Comparison of ENCODE assay signal across 10 cellular contexts in the genomic region with DNA sequence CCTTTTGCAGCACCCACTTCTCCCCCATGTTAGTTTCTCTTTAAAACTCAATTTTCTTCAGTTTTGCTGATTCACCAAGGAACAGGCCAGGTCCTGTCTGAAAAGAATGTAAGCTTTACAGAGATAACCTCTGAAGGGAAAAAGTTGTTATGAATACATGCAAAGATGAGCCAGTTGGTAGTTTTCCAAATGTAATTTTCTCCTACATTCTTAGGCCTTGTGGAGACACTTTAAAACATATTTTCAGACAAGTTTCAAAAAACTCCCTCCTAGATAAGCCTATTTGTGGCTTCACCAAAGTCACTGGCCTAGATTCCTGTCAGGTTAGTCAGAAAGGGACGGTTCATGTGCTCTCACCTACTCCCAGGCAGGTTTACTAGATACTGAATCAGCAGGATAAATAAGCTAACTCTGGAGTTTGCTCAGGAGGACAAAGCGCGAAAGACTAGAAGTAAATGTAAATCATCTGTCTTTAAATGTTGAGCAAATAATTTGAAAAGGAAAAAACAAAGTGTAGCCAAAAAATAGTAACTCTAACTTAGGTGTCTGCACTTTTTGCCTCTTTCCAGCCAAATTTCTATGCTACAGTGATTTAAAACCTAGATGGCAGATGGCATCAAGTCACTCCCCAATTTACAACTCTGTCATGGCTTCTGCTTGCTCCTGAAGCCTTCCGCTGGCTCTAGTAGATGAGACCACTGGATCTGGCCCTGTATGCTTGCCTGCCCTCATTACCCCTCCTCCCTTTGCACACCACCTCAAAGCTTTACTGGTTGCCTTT. TPM values are rescaled to one million over a fixed set of nuclear protein-coding genes. Genes with fewer than 3 reads are reported as not detected.
DNase-seq lines count a peak whose midpoint lies in the region; ATAC-seq and TF ChIP-seq lines count a peak whose summit lies in the region.
"Had no signal": no experiment of that assay in that cellular context is flagged by ENCODE, and none has a peak within 500 bp of the region (broad histone marks: within the 10 kb centered on the region; RNA-seq: fewer than 3 reads in every experiment).

No MANE protein-coding gene starts in this region.

- no peak for TF ChIP-seq EP300 in Ishikawa (IDR thresholded peaks at IDR 0.05; ENCODE audit: borderline replicate concordance)

- peaks cover 0 to 10% (median 0%) of the 10 kb centered on the region in 3 donors for H3K36me3 Mint-ChIP-seq in CD8-positive, alpha-beta memory T cell
- no peaks in the 10 kb centered on the region for H3K36me3 Mint-ChIP-seq in mesothelial cell of epicardium

- H3K4me1 Mint-ChIP-seq in CD8-positive, alpha-beta memory T cell = peaks cover 13 to 23% (median 23%) of the 10 kb centered on the region in 3 donors
- peaks cover 27% of the 10 kb centered on the region for H3K4me1 Mint-ChIP-seq in mesothelial cell of epicardium

- no peak overlapping the region for H3K4me3 ChIP-seq in CD8-positive, alpha-beta memory T cell (ENCODE audit: low read length)

- no peaks in the 10 kb centered on the region for H3K36me3 ChIP-seq in CD8-positive, alpha-beta memory T cell (ENCODE audit: insufficient read depth, low read length)

- ATAC-seq in GM19328 (IDR thresholded peaks at IDR 0.05; ENCODE audit: unreplicated experiment) = no peak

- H3K4me3 Mint-ChIP-seq in CD8-positive, alpha-beta memory T cell = peak overlapping the region in 1 of 7 donors; percentile 60
- H3K4me3 Mint-ChIP-seq in mesothelial cell of epicardium = no peak overlapping the region

- no peak for DNase-seq in CD8-positive, alpha-beta memory T cell
- DNase-seq in cerebellar cortex (ENCODE audit: low spot score) = peak; percentile 22
- no peak for DNase-seq in mesothelial cell of epicardium (ENCODE audit: low spot score in 2 of 2, unreplicated experiment in 2 of 2)
- no peak for DNase-seq in NAMALWA (ENCODE audit: low spot score)
- no peak for DNase-seq in stimulated activated CD4-positive, alpha-beta T cell treated with anti-CD3 and anti-CD28 coated beads, Interleukin-2, amount 100 ng/mL, for 24 hours
- no peak for DNase-seq in NCI-H2171 (lab: John Stamatoyannopoulos, UW)
- DNase-seq: activated naive CD4-positive, alpha-beta T cell treated with anti-CD3 and anti-CD28 coated beads, Interleukin-2, amount 50 U/mL, for 16 hours; KG1 had no signal

- CTCF ChIA-PET in CD8-positive, alpha-beta memory T cell (lab: Charles Lee) = no interaction called here

- no peaks in the 10 kb centered on the region for H3K27me3 ChIP-seq in CD8-positive, alpha-beta memory T cell (ENCODE audit: insufficient read depth, low read length, poor library complexity, severe bottlenecking)

- POLR2A ChIA-PET in CD8-positive, alpha-beta memory T cell (lab: Charles Lee) = no interaction called here

- peak overlapping the region in 2 of 8 donors; percentile 5 to 73 for H3K27ac Mint-ChIP-seq in CD8-positive, alpha-beta memory T cell
- peak overlapping the region; percentile 96 for H3K27ac Mint-ChIP-seq in mesothelial cell of epicardium

- peaks cover 17% of the 10 kb centered on the region for H3K4me1 ChIP-seq in CD8-positive, alpha-beta memory T cell (ENCODE audit: insufficient read depth, low read length)

- H3K27ac ChIP-seq in CD8-positive, alpha-beta memory T cell (ENCODE audit: low read depth, low read length) = peak overlapping the region; percentile 82

- no peaks in the 10 kb centered on the region for H3K9me3 Mint-ChIP-seq in CD8-positive, alpha-beta memory T cell
- no peaks in the 10 kb centered on the region for H3K9me3 Mint-ChIP-seq in mesothelial cell of epicardium

- no peak for TF ChIP-seq CTCF in mesothelial cell of epicardium (IDR thresholded peaks at IDR 0.05; ENCODE audit: unreplicated experiment)

- TF ChIP-seq RAD21 in Ishikawa (IDR thresholded peaks at IDR 0.05; ENCODE audit: low read depth) = no peak

- no peaks in the 10 kb centered on the region for H3K27me3 Mint-ChIP-seq in CD8-positive, alpha-beta memory T cell
- H3K27me3 Mint-ChIP-seq in mesothelial cell of epicardium (ENCODE audit: low read depth) = no peaks in the 10 kb centered on the region

- H3K9me3 ChIP-seq in CD8-positive, alpha-beta memory T cell (ENCODE audit: low read length) = no peaks in the 10 kb centered on the region

TF ChIP-seq in Ishikawa, 13 proteins besides CTCF, POLR2A, EP300 and RAD21:
- no peak for TF ChIP-seq USF1 (IDR thresholded peaks at IDR 0.05)
- no peak for TF ChIP-seq EGR1 (IDR thresholded peaks at IDR 0.05)
- TF ChIP-seq, protein P1, sequence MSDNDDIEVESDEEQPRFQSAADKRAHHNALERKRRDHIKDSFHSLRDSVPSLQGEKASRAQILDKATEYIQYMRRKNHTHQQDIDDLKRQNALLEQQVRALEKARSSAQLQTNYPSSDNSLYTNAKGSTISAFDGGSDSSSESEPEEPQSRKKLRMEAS (IDR thresholded peaks at IDR 0.05) = 0 out of 2 replicates have a peak, but pooled peaks have one; percentile 14
- peak; percentile 67 for TF ChIP-seq TEAD4 (IDR thresholded peaks at IDR 0.05)
- 0 out of 2 replicates have a peak, but pooled peaks have one; percentile 10 for TF ChIP-seq NFIC (IDR thresholded peaks at IDR 0.05)

RNA-seq across cellular contexts. Expression of gene ATP6V1E1, which starts 4.9 kb away (rescaled TPM):
- total RNA-seq in CD8-positive, alpha-beta memory T cell = 10 to 100 TPM; 96.0 to 97.6 TPM
- polyA plus RNA-seq in CD8-positive, alpha-beta memory T cell = 119 TPM
- 52.6 to 54.1 TPM (median 53.2 TPM) in 3 replicates for total RNA-seq in mesothelial cell of epicardium

RNA-seq across cellular contexts. Expression of gene BCL2L13, which starts 5.2 kb away (rescaled TPM):
- total RNA-seq in CD8-positive, alpha-beta memory T cell = 10 to 100 TPM; 39.8 to 40.1 TPM
- 41.1 TPM for polyA plus RNA-seq in CD8-positive, alpha-beta memory T cell
- 30.4 to 33.9 TPM (median 30.8 TPM) in 3 replicates for total RNA-seq in mesothelial cell of epicardium
